ENCODE assay signal across 14 cellular contexts in the genomic region with DNA sequence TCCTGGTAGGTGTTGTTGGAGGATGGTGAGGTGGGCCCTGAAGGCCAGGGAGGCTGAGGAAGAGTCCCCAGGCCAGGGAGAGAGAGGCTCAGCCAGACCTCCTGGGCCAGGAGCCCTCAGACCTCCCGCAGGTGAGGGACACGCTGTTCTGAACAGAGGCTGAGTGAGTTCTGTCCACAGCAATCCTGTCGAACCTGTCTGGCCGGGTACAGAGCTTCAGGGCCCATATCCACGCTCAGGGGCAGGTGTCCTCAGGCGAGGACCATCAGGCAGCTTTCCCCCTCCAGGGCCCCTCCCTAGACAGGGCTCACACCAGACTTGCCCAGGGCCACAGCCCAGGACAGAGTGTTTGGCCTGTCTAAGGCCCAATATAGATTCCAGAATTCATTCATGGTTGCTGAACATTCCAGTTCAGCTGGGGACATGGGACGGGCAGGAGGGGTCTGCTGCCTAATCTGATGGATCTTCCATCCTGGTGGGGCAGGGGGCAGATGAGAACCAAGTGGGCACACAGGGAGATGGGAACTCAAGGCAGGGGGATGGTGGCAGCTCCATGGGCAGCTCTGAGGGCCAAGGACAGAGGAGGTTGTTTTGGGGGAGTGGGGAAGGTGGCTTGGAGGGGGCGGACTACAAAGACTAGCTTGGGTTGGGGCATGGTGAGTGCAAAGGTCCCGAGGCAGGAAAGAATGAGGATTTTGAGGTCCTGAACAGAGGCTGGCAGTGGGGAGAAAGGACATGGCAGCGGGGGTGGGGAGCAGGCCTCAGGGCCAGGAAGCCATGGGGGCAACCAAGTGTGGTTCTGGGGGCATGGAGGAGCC. TPM values are rescaled to one million over a fixed set of nuclear protein-coding genes. Genes with fewer than 3 reads are reported as not detected.
A peak's percentile ranks its signal among the peaks of the same experiment; 100 is the strongest.
DNase-seq lines count a peak whose midpoint lies in the region; ATAC-seq and TF ChIP-seq lines count a peak whose summit lies in the region.
"Had no signal": no experiment of that assay in that cellular context is flagged by ENCODE, and none has a peak within 500 bp of the region (broad histone marks: within the 10 kb centered on the region; RNA-seq: fewer than 3 reads in every experiment).

No MANE protein-coding gene starts in this region.

- no peaks in the 10 kb centered on the region for H3K36me3 Mint-ChIP-seq in activated T-cell treated with anti-CD3 and anti-CD28 coated beads, Interleukin-2, amount 50 U/mL, for 4 hours (ENCODE audit: insufficient read depth)
- H3K36me3 Mint-ChIP-seq: immature natural killer cell had no signal

- H3K27ac ChIP-seq in foreskin keratinocyte, result no peak overlapping the region

- peaks cover 27% of the 10 kb centered on the region for H3K4me1 ChIP-seq in foreskin keratinocyte

- H3K4me3 Mint-ChIP-seq in activated T-cell treated with anti-CD3 and anti-CD28 coated beads, Interleukin-2, amount 50 U/mL, for 4 hours, result no peak overlapping the region
- H3K4me3 Mint-ChIP-seq: activated T-cell treated with anti-CD3 and anti-CD28 coated beads, Interleukin-2, amount 50 U/mL, for 24 hours; immature natural killer cell had no signal

- peaks cover 42% of the 10 kb centered on the region for H3K4me1 Mint-ChIP-seq in activated T-cell treated with anti-CD3 and anti-CD28 coated beads, Interleukin-2, amount 50 U/mL, for 4 hours (ENCODE audit: low read depth)

- DNase-seq in SIG-M5 treated with dmso at 0.1 percent for 504 hours (lab: John Stamatoyannopoulos, UW; ENCODE audit: unreplicated experiment), result peak; percentile 32
- DNase-seq in SIG-M5 (lab: John Stamatoyannopoulos, UW), result no peak
- DNase-seq in NCI-H510A treated with DMSO at 0.1 percent for 48 hours (lab: John Stamatoyannopoulos, UW), result peak; percentile 91
- DNase-seq in foreskin keratinocyte, result peak in 1 of 2 donors; percentile 31
- peak; percentile 47 for DNase-seq in sciatic nerve (ENCODE audit: low spot score)
- no peak for DNase-seq in activated T-cell treated with anti-CD3 and anti-CD28 coated beads, Interleukin-2, amount 50 U/mL, for 4 hours
- no peak for DNase-seq in NCI-H69 (lab: John Stamatoyannopoulos, UW)
- no peak for DNase-seq in NCI-H1694 treated with DMSO at 0.1 percent for 48 hours (lab: John Stamatoyannopoulos, UW)
- DNase-seq: activated T-cell treated with anti-CD3 and anti-CD28 coated beads, Interleukin-2, amount 50 U/mL, for 24 hours; immature natural killer cell; NCI-H187 treated with DMSO at 0.1 percent for 48 hours; nucleus accumbens; stimulated activated CD4-positive, alpha-beta T cell treated with anti-CD3 and anti-CD28 coated beads, Interleukin-2, amount 100 ng/mL, for 24 hours had no signal

- ATAC-seq in foreskin keratinocyte, result peak; percentile 2
- no peak for ATAC-seq in sciatic nerve
- no peak for ATAC-seq in activated T-cell treated with anti-CD3 and anti-CD28 coated beads, Interleukin-2, amount 50 U/mL, for 4 hours
- ATAC-seq: Panc1 had no signal

- TF ChIP-seq CTCF in foreskin keratinocyte (conservative IDR thresholded peaks at IDR 0.05), result no peak

- H3K9me3 Mint-ChIP-seq in activated T-cell treated with anti-CD3 and anti-CD28 coated beads, Interleukin-2, amount 50 U/mL, for 4 hours, result no peaks in the 10 kb centered on the region
- H3K9me3 Mint-ChIP-seq: activated T-cell treated with anti-CD3 and anti-CD28 coated beads, Interleukin-2, amount 50 U/mL, for 24 hours had no signal

- no peaks in the 10 kb centered on the region for H3K27me3 Mint-ChIP-seq in activated T-cell treated with anti-CD3 and anti-CD28 coated beads, Interleukin-2, amount 50 U/mL, for 4 hours (ENCODE audit: low read depth)
- H3K27me3 Mint-ChIP-seq: activated T-cell treated with anti-CD3 and anti-CD28 coated beads, Interleukin-2, amount 50 U/mL, for 24 hours had no signal

- no peaks in the 10 kb centered on the region for H3K27me3 ChIP-seq in foreskin keratinocyte

- intact Hi-C loops in sciatic nerve (cut with DNase I), result no loop called here

RNA-seq across cellular contexts. Expression of a gene that starts 23.4 kb away (rescaled TPM):
- total RNA-seq in foreskin keratinocyte (130 and 150 TPM in 2 replicates), sciatic nerve (500 TPM)
- 104 and 109 TPM in 2 replicates for polyA plus RNA-seq in foreskin keratinocyte
- total RNA-seq in activated T-cell treated with anti-CD3 and anti-CD28 coated beads, Interleukin-2, amount 50 U/mL, for 4 hours, result 100 to 1,000 TPM; 121 to 132 (median 132) TPM

RNA-seq across cellular contexts. Expression of a gene that starts 46.9 kb away (rescaled TPM):
- total RNA-seq in foreskin keratinocyte (not detected in 2 replicates), sciatic nerve (not detected)
- not detected in 2 replicates for polyA plus RNA-seq in foreskin keratinocyte
- total RNA-seq in activated T-cell treated with anti-CD3 and anti-CD28 coated beads, Interleukin-2, amount 50 U/mL, for 4 hours, result under 1 TPM in 1 of 3 donors, not detected in 2; 0.30 TPM
- polyA plus RNA-seq: immature natural killer cell had no signal

Comparison
In these comparisons a context has a peak if more than half of its experiments do, and no peak if none do; other contexts are left out.
1. DNase-seq: peak in SIG-M5 treated with dmso at 0.1 percent for 504 hours (single experiment), NCI-H510A treated with DMSO at 0.1 percent for 48 hours (single experiment) and sciatic nerve (single experiment); none in SIG-M5 (single experiment), activated T-cell treated with anti-CD3 and anti-CD28 coated beads, Interleukin-2, amount 50 U/mL, for 4 hours (single experiment), NCI-H69 (single experiment) and NCI-H1694 treated with DMSO at 0.1 percent for 48 hours (single experiment).